Comparison of ENCODE assay signal across 17 cellular contexts in the genomic region with DNA sequence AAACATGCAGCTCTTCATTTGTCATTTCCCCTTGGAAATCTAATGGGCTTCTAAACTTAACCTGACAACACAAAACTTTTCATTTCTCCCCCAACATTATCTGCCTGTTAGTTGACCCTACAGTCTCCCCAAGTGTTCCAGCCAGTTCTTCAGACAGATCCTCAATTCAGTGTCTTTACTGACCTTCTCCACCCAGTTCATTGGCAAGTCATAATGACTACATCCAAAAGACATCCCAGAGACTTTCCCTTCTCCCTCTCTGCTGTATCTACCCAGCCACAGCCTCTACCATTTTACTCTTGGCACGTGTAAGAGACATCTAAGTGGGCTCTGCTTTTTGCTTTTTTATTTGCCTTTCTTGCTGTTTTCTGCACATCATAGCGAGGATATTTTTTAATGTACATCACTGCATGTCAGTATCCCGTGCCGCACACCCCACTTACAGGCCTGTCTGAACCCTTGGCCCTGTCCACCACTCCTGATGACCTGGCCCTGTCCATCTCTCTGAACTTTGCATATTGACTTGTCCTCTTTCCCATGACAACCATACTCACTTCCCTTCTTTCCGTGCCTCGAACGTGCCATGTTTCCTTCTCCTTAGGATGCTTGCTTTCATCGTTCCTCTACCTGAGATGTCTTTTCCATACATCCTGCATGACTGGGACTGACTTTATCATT.
"Had no signal": no experiment of that assay in that cellular context is flagged by ENCODE, and none has a peak within 500 bp of the region (broad histone marks: within the 10 kb centered on the region; RNA-seq: fewer than 3 reads in every experiment).

No MANE protein-coding gene starts in this region.

- H3K4me1 ChIP-seq: body of pancreas had no signal

- H3K36me3 ChIP-seq: upper lobe of left lung had no signal

- ATAC-seq: activated naive CD8-positive, alpha-beta T cell treated with anti-CD3 and anti-CD28 coated beads, Interleukin-2, amount 50 U/mL, for 24 hours; body of pancreas; natural killer cell; stimulated activated naive CD8-positive, alpha-beta T cell treated with anti-CD3 and anti-CD28 coated beads, Interleukin-15, Interleukin-2, amounts not matched to agents 100 U/mL and 50 U/mL, for 24 hours; T-helper 17 cell had no signal

- H3K27ac ChIP-seq: body of pancreas, upper lobe of left lung had no signal

- H3K27me3 ChIP-seq: body of pancreas, upper lobe of left lung had no signal

- DNase-seq: activated CD4-positive, alpha-beta memory T cell treated with anti-CD3 and anti-CD28 coated beads for 36 hours; activated CD4-positive, alpha-beta T cell treated with anti-CD3 and anti-CD28 coated beads for 48 hours; activated gamma-delta T cell; activated naive CD4-positive, alpha-beta T cell treated with anti-CD3 and anti-CD28 coated beads, Interleukin-2, amount 50 U/mL, for 16 hours; activated naive CD8-positive, alpha-beta T cell treated with anti-CD3 and anti-CD28 coated beads, Interleukin-2, amount 50 U/mL, for 24 hours; anterior cingulate cortex; body of pancreas; central memory CD4-positive, alpha-beta T cell; effector memory CD4-positive, alpha-beta T cell; kidney; natural killer cell; retina; stimulated activated CD4-positive, alpha-beta T cell treated with anti-CD3 and anti-CD28 coated beads, Interleukin-4, amount 100 ng/mL, for 24 hours; stimulated activated naive CD8-positive, alpha-beta T cell treated with anti-CD3 and anti-CD28 coated beads, Interleukin-15, Interleukin-2, amounts not matched to agents 100 U/mL and 50 U/mL, for 24 hours; SW 1271; T-helper 17 cell; upper lobe of left lung had no signal

- H3K9me3 ChIP-seq: body of pancreas, upper lobe of left lung had no signal

- H3K4me3 ChIP-seq: body of pancreas, upper lobe of left lung had no signal
